10 cellular contexts compared by ENCODE assay signal in genomic region chrX:102067966-102068723, GRCh38.
DNase-seq lines count a peak whose midpoint lies in the region; ATAC-seq and TF ChIP-seq lines count a peak whose summit lies in the region.
"Had no signal": no experiment of that assay in that cellular context is flagged by ENCODE, and none has a peak within 500 bp of the region (broad histone marks: within the 10 kb centered on the region; RNA-seq: fewer than 3 reads in every experiment).

No MANE protein-coding gene starts in this region.

- no peaks in the 10 kb centered on the region for H3K9me3 Mint-ChIP-seq in activated naive CD4-positive, alpha-beta T cell treated with anti-CD3 and anti-CD28 coated beads, Interleukin-2, amount 10 ng/mL, durations not matched to agents 7 days and 5 days
- H3K9me3 Mint-ChIP-seq: CD8-positive, alpha-beta memory T cell had no signal

- CTCF ChIA-PET in activated naive CD4-positive, alpha-beta T cell treated with anti-CD3 and anti-CD28 coated beads, Interleukin-2, amount 10 ng/mL, durations not matched to agents 7 days and 5 days (lab: Charles Lee), result interaction anchor here (0.9 kb wide), 1 partner anchor 87 kb away, joined by 3 read pairs; no protein-coding TSS in a partner anchor

- H3K4me3 Mint-ChIP-seq in activated naive CD4-positive, alpha-beta T cell treated with anti-CD3 and anti-CD28 coated beads, Interleukin-2, amount 10 ng/mL, durations not matched to agents 7 days and 5 days, result no peak overlapping the region
- H3K4me3 Mint-ChIP-seq: CD8-positive, alpha-beta memory T cell had no signal

- DNase-seq in NCI-H1417 (lab: John Stamatoyannopoulos, UW), result peak; percentile 10 to 75 (median 24)
- DNase-seq in NCI-H1417 treated with DMSO at 0.1 percent for 48 hours (lab: John Stamatoyannopoulos, UW), result no peak
- peak; percentile 25 for DNase-seq in activated naive CD4-positive, alpha-beta T cell treated with anti-CD3 and anti-CD28 coated beads, Interleukin-2, amount 10 ng/mL, durations not matched to agents 7 days and 5 days
- peak; percentile 22 for DNase-seq in kidney tubule cell (ENCODE audit: low spot score)
- DNase-seq in GOT3 (lab: John Stamatoyannopoulos, UW), result no peak

- ATAC-seq in HG02798 (IDR thresholded peaks at IDR 0.05; ENCODE audit: poor library complexity, unreplicated experiment), result no peak
- ATAC-seq in GM21576 (IDR thresholded peaks at IDR 0.05; ENCODE audit: unreplicated experiment), result no peak
- ATAC-seq: mucosa of descending colon had no signal

- H3K27me3 Mint-ChIP-seq in activated naive CD4-positive, alpha-beta T cell treated with anti-CD3 and anti-CD28 coated beads, Interleukin-2, amount 10 ng/mL, durations not matched to agents 7 days and 5 days, result no peaks in the 10 kb centered on the region

- no peaks in the 10 kb centered on the region for H3K4me1 Mint-ChIP-seq in activated naive CD4-positive, alpha-beta T cell treated with anti-CD3 and anti-CD28 coated beads, Interleukin-2, amount 10 ng/mL, durations not matched to agents 7 days and 5 days
- H3K4me1 Mint-ChIP-seq: CD8-positive, alpha-beta memory T cell had no signal

- no peak overlapping the region for H3K27ac Mint-ChIP-seq in activated naive CD4-positive, alpha-beta T cell treated with anti-CD3 and anti-CD28 coated beads, Interleukin-2, amount 10 ng/mL, durations not matched to agents 7 days and 5 days
- H3K27ac Mint-ChIP-seq: CD8-positive, alpha-beta memory T cell had no signal

- TF ChIP-seq EP300 in Ishikawa (IDR thresholded peaks at IDR 0.05; ENCODE audit: borderline replicate concordance), result no peak

- no peaks in the 10 kb centered on the region for H3K36me3 Mint-ChIP-seq in activated naive CD4-positive, alpha-beta T cell treated with anti-CD3 and anti-CD28 coated beads, Interleukin-2, amount 10 ng/mL, durations not matched to agents 7 days and 5 days
- H3K36me3 Mint-ChIP-seq: CD8-positive, alpha-beta memory T cell had no signal

- TF ChIP-seq RAD21 in Ishikawa (IDR thresholded peaks at IDR 0.05; ENCODE audit: low read depth), result peak; percentile 49

TF ChIP-seq in Ishikawa, 13 proteins besides CTCF, POLR2A, EP300 and RAD21:
- TF ChIP-seq USF1 (IDR thresholded peaks at IDR 0.05), result no peak
- no peak for TF ChIP-seq TAF1 (IDR thresholded peaks at IDR 0.05; ENCODE audit: low read depth)
- TF ChIP-seq, protein P1, sequence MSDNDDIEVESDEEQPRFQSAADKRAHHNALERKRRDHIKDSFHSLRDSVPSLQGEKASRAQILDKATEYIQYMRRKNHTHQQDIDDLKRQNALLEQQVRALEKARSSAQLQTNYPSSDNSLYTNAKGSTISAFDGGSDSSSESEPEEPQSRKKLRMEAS (IDR thresholded peaks at IDR 0.05), result no peak
- TF ChIP-seq TCF12 (IDR thresholded peaks at IDR 0.05; ENCODE audit: low read depth), result no peak
- TF ChIP-seq NFIC (IDR thresholded peaks at IDR 0.05), result no peak
- no peak for TF ChIP-seq CREB1 (IDR thresholded peaks at IDR 0.05; ENCODE audit: low read depth)
- no peak for TF ChIP-seq ZBTB7A (IDR thresholded peaks at IDR 0.05; ENCODE audit: low read depth)
- no peak for TF ChIP-seq EGR1 (IDR thresholded peaks at IDR 0.05)
- TF ChIP-seq, protein P2, sequence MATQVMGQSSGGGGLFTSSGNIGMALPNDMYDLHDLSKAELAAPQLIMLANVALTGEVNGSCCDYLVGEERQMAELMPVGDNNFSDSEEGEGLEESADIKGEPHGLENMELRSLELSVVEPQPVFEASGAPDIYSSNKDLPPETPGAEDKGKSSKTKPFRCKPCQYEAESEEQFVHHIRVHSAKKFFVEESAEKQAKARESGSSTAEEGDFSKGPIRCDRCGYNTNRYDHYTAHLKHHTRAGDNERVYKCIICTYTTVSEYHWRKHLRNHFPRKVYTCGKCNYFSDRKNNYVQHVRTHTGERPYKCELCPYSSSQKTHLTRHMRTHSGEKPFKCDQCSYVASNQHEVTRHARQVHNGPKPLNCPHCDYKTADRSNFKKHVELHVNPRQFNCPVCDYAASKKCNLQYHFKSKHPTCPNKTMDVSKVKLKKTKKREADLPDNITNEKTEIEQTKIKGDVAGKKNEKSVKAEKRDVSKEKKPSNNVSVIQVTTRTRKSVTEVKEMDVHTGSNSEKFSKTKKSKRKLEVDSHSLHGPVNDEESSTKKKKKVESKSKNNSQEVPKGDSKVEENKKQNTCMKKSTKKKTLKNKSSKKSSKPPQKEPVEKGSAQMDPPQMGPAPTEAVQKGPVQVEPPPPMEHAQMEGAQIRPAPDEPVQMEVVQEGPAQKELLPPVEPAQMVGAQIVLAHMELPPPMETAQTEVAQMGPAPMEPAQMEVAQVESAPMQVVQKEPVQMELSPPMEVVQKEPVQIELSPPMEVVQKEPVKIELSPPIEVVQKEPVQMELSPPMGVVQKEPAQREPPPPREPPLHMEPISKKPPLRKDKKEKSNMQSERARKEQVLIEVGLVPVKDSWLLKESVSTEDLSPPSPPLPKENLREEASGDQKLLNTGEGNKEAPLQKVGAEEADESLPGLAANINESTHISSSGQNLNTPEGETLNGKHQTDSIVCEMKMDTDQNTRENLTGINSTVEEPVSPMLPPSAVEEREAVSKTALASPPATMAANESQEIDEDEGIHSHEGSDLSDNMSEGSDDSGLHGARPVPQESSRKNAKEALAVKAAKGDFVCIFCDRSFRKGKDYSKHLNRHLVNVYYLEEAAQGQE (IDR thresholded peaks at IDR 0.05; ENCODE audit: low read depth), result no peak
- TF ChIP-seq YY1 (IDR thresholded peaks at IDR 0.05; ENCODE audit: low read depth), result no peak
- TF ChIP-seq CEBPB (IDR thresholded peaks at IDR 0.05), result no peak
- TF ChIP-seq FOXM1 (IDR thresholded peaks at IDR 0.05; ENCODE audit: borderline replicate concordance, low read depth), result no peak
- TF ChIP-seq TEAD4 (IDR thresholded peaks at IDR 0.05), result no peak

Comparison
In these comparisons a context has a peak if more than half of its experiments do, and no peak if none do; other contexts are left out.
1. DNase-seq: peak in NCI-H1417 (3 of 3), activated naive CD4-positive, alpha-beta T cell treated with anti-CD3 and anti-CD28 coated beads, Interleukin-2, amount 10 ng/mL, durations not matched to agents 7 days and 5 days (single experiment) and kidney tubule cell (single experiment); none in NCI-H1417 treated with DMSO at 0.1 percent for 48 hours (single experiment) and GOT3 (single experiment).